In the genomic region with DNA sequence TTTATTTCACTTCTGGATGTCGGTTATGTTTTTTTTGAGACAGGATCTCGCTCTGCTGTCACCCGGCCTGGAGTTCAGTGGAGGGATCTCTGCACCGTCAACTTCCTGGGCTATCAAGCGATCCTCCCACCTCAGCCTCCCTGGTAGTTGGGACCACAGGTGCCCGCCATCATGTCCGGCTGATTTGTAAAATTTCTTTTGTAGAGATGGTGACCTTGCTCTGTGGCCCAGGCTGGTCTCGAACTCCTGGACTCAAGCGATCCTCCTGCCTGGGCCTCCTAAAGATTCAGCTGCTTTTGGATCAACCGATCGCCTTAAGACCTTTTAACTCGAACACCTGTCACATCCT, we compare ENCODE assay signal across 8 cellular contexts. TPM values are rescaled to one million over a fixed set of nuclear protein-coding genes. Genes with fewer than 3 reads are reported as not detected.
DNase-seq lines count a peak whose midpoint lies in the region; ATAC-seq and TF ChIP-seq lines count a peak whose summit lies in the region.

No MANE protein-coding gene starts in this region.

- H3K9ac ChIP-seq in skeletal muscle tissue (ENCODE audit: low read depth in 1 of 3, low read length in 3 of 3), result peak overlapping the region; percentile 90 to 99 (median 94)

- 14% methylated on average over 12 of the region's 12 CpGs for WGBS in right cardiac atrium

- TF ChIP-seq CTCF in VCaP (conservative IDR thresholded peaks at IDR 0.05) (no peak), GM10248 (IDR thresholded peaks at IDR 0.05; ENCODE audit: control extremely low read depth, extremely low read depth, low read depth, missing control alignments) (no peak)

- H3K4me1 ChIP-seq in right cardiac atrium (ENCODE audit: control insufficient read depth, insufficient read depth, low read length) (no peaks in the 10 kb centered on the region), skeletal muscle tissue (ENCODE audit: control insufficient read depth in 3 of 3, insufficient read depth in 3 of 3, low read length in 3 of 3) (peaks cover 4 to 7% (median 5%) of the 10 kb centered on the region in 3 donors)

- H3K9me3 ChIP-seq in right cardiac atrium (ENCODE audit: control insufficient read depth, low read length) (no peaks in the 10 kb centered on the region), skeletal muscle tissue (ENCODE audit: control insufficient read depth in 3 of 3, low read length in 3 of 3) (no peaks in the 10 kb centered on the region)

- H3K36me3 ChIP-seq in skeletal muscle tissue (ENCODE audit: control insufficient read depth in 3 of 3, insufficient read depth in 3 of 3, low read length in 3 of 3), result peaks cover 0 to 11% (median 5%) of the 10 kb centered on the region in 3 donors

- H3K27me3 ChIP-seq in right cardiac atrium (ENCODE audit: control insufficient read depth, insufficient read depth), result no peaks in the 10 kb centered on the region
- H3K27me3 ChIP-seq in skeletal muscle tissue (ENCODE audit: control insufficient read depth in 3 of 3, insufficient read depth in 3 of 3, low read length in 3 of 3), result no peaks in the 10 kb centered on the region

- intact Hi-C loops in right cardiac atrium (cut with DNase I), result no loop called here

- no peak for ATAC-seq in right cardiac atrium

- DNase-seq in stimulated activated CD4-positive, alpha-beta T cell treated with anti-CD3 and anti-CD28 coated beads, Interleukin-1b, Interleukin-23, amount 100 ng/mL, for 48 hours, result peak; percentile 10
- DNase-seq in stimulated activated CD4-positive, alpha-beta T cell treated with anti-CD3 and anti-CD28 coated beads, Interleukin-15, amount 100 ng/mL, for 24 hours, result no peak
- DNase-seq in right cardiac atrium (no peak), NCI-H526 treated with DMSO at 0.1 percent for 48 hours (lab: John Stamatoyannopoulos, UW) (no peak), dedifferentiated amniotic fluid mesenchymal stem cell (ENCODE audit: extremely low spot score) (no peak), GM10248 (ENCODE audit: extremely low spot score) (no peak)

- POLR2A ChIA-PET in GM10248 (lab: Yijun Ruan, JAX), result interaction anchor here (0.7 to 2.1 kb wide), 5 partner anchors 15 to 86 kb away, joined by 3 to 16 read pairs (median 6); no protein-coding TSS in a partner anchor

- H3K27ac ChIP-seq in VCaP (peak overlapping the region; percentile 94), right cardiac atrium (ENCODE audit: low read length) (peak overlapping the region; percentile 86), skeletal muscle tissue (ENCODE audit: low read depth, low read length) (peak overlapping the region; percentile 96)

- CTCF ChIA-PET in GM10248 (lab: Yijun Ruan, JAX), result interaction anchor here (1.0 to 1.6 kb wide), 3 partner anchors 13 to 256 kb away, joined by 3 read pairs; partner anchors contain the start of gene TYW1

- H3K4me3 ChIP-seq in right cardiac atrium (ENCODE audit: low read length), result peak overlapping the region; percentile 61
- peak overlapping the region; percentile 92 to 97 (median 94) for H3K4me3 ChIP-seq in skeletal muscle tissue (ENCODE audit: low read length in 3 of 3)

RNA-seq across cellular contexts. Expression of gene RABGEF1, which starts 0.6 kb away (rescaled TPM):
- total RNA-seq in right cardiac atrium, result 10 to 100 TPM; 11.4 to 19.0 (median 16.5) TPM
- polyA plus RNA-seq in right cardiac atrium, result 7.7 TPM
- 30.8 TPM for total RNA-seq in skeletal muscle tissue
